Comparison of ENCODE assay signal across 26 cellular contexts in genomic region chr7:74404388-74404700, GRCh38.
"Had no signal": no experiment of that assay in that cellular context is flagged by ENCODE, and none has a peak within 500 bp of the region (broad histone marks: within the 10 kb centered on the region; RNA-seq: fewer than 3 reads in every experiment).

No MANE protein-coding gene starts in this region.

- H3K4me2 ChIP-seq: smooth muscle cell had no signal

- H3K27me3 ChIP-seq: left lung, right atrium auricular region, right lobe of liver, stomach, testis, thyroid gland, transverse colon, upper lobe of left lung, vagina had no signal

- H3K27ac ChIP-seq: left lung, lower lobe of right lung, parathyroid adenoma, right atrium auricular region, right lobe of liver, stomach, testis, thyroid gland, transverse colon, upper lobe of left lung, vagina had no signal

- H3K4me1 ChIP-seq: left lung, lower lobe of right lung, parathyroid adenoma, right atrium auricular region, right lobe of liver, stomach, testis, thyroid gland, transverse colon, upper lobe of left lung, vagina had no signal

- H3K9me3 ChIP-seq: left lung, lower lobe of right lung, right atrium auricular region, right lobe of liver, stomach, testis, thyroid gland, transverse colon, upper lobe of left lung, vagina had no signal

- ATAC-seq: left colon; left lung; naive thymus-derived CD8-positive, alpha-beta T cell; right lobe of liver; stimulated activated naive B cell treated with anti-CD40 and anti-IgM and Interleukin-4, amounts not matched to agents 10 μg/mL and 1 μg/mL and 100 μg/mL, for 72 hours; stimulated activated naive CD8-positive, alpha-beta T cell treated with anti-CD3 and anti-CD28 coated beads, Interleukin-15, Interleukin-2, amounts not matched to agents 100 U/mL and 50 U/mL, for 24 hours had no signal

- H3K4me3 ChIP-seq: left lung, lower lobe of right lung, right atrium auricular region, right lobe of liver, smooth muscle cell, stomach, testis, thyroid gland, transverse colon, upper lobe of left lung, vagina had no signal

- H3K27me3 Mint-ChIP-seq: progenitor cell of endocrine pancreas; stimulated activated naive B cell treated with anti-CD40 and anti-IgM and Interleukin-4, amounts not matched to agents 10 μg/mL and 1 μg/mL and 100 μg/mL, for 72 hours had no signal

- H3K4me1 Mint-ChIP-seq: naive thymus-derived CD8-positive, alpha-beta T cell; nephron had no signal

- H3K36me3 ChIP-seq: right atrium auricular region, right lobe of liver, thyroid gland had no signal

- H3K9me3 Mint-ChIP-seq: naive thymus-derived CD8-positive, alpha-beta T cell; nephron; neural crest cell; stimulated activated naive B cell treated with anti-CD40 and anti-IgM and Interleukin-4, amounts not matched to agents 10 μg/mL and 1 μg/mL and 100 μg/mL, for 72 hours had no signal

- H3K27ac Mint-ChIP-seq: naive thymus-derived CD8-positive, alpha-beta T cell; nephron; progenitor cell of endocrine pancreas; stimulated activated naive B cell treated with anti-CD40 and anti-IgM and Interleukin-4, amounts not matched to agents 10 μg/mL and 1 μg/mL and 100 μg/mL, for 72 hours had no signal

- H3K4me3 Mint-ChIP-seq: naive thymus-derived CD8-positive, alpha-beta T cell; nephron; neural crest cell; stimulated activated naive B cell treated with anti-CD40 and anti-IgM and Interleukin-4, amounts not matched to agents 10 μg/mL and 1 μg/mL and 100 μg/mL, for 72 hours had no signal

- H3K9ac ChIP-seq: parathyroid adenoma had no signal

- H3K79me2 ChIP-seq: parathyroid adenoma had no signal

- H2AFZ ChIP-seq: parathyroid adenoma had no signal

- DNase-seq: hippocampal formation; left colon; left lung; lower lobe of right lung; mammary epithelial cell; mesenchymal stem cell; naive thymus-derived CD8-positive, alpha-beta T cell; nucleus accumbens; right lobe of liver; stimulated activated CD4-positive, alpha-beta T cell treated with anti-CD3 and anti-CD28 coated beads, Interleukin-15, amount 100 ng/mL, for 24 hours; stimulated activated CD4-positive, alpha-beta T cell treated with anti-CD3 and anti-CD28 coated beads, Interleukin-2, amount 100 ng/mL, for 24 hours; stimulated activated CD4-positive, alpha-beta T cell treated with anti-CD3 and anti-CD28 coated beads, Interleukin-4, amount 100 ng/mL, for 1 hour; stimulated activated naive B cell treated with anti-CD40 and anti-IgM and Interleukin-4, amounts not matched to agents 10 μg/mL and 1 μg/mL and 100 μg/mL, for 72 hours; stimulated activated naive CD8-positive, alpha-beta T cell treated with anti-CD3 and anti-CD28 coated beads, Interleukin-15, Interleukin-2, amounts not matched to agents 100 U/mL and 50 U/mL, for 24 hours; stomach; testis; thyroid gland; transverse colon; upper lobe of left lung had no signal
